27 cellular contexts compared by ENCODE assay signal in the genomic region with DNA sequence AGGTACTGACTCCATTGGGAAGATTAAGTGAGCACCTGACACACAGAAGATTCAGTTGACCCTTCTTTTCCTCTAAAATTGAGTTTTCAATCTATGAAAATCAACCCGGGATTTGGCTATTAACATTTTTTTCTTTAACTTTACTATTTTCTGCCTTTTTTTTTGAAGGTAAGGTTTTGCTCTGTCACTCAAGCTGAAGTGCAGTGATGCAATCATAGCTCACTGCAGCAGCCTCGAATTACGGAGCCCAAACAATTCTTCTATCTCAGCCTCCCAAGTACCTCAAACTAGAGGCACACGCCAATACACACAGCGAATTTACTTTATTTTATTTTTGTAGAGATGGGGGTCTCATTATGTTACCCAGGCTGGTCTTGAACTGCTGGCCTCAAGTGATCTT.
"Had no signal": no experiment of that assay in that cellular context is flagged by ENCODE, and none has a peak within 500 bp of the region (broad histone marks: within the 10 kb centered on the region; RNA-seq: fewer than 3 reads in every experiment).

No MANE protein-coding gene starts in this region.

- H3K27me3 ChIP-seq: adrenal gland, body of pancreas had no signal

- H3K4me3 ChIP-seq: adrenal gland, body of pancreas had no signal

- FAIRE-seq: bronchial epithelial cell had no signal

- H3K4me3 Mint-ChIP-seq: activated naive CD8-positive, alpha-beta T cell treated with anti-CD3 and anti-CD28 coated beads, Interleukin-2, amount 10 ng/mL, durations not matched to agents 7 days and 5 days; T-helper 17 cell; WTC11 had no signal

- H3K36me3 Mint-ChIP-seq: activated naive CD8-positive, alpha-beta T cell treated with anti-CD3 and anti-CD28 coated beads, Interleukin-2, amount 10 ng/mL, durations not matched to agents 7 days and 5 days; WTC11 had no signal

- H3K9me3 Mint-ChIP-seq: activated naive CD8-positive, alpha-beta T cell treated with anti-CD3 and anti-CD28 coated beads, Interleukin-2, amount 10 ng/mL, durations not matched to agents 7 days and 5 days; activated T-helper 2 cell treated with anti-CD3 and anti-CD28 coated beads, Interferon-gamma antibody, Interleukin-2, Interleukin-4, amounts not matched to agents 10 μg/mL and 5 μg/mL and 100 μg/mL, durations not matched to agents 14 hours and 24 hours and 36 hours; WTC11 had no signal

- H3K9me3 ChIP-seq: adrenal gland, body of pancreas had no signal

- H3K4me1 Mint-ChIP-seq: T-helper 17 cell had no signal

- H3K36me3 ChIP-seq: adrenal gland had no signal

- ATAC-seq: body of pancreas, T-helper 17 cell had no signal

- DNase-seq: activated CD4-positive, alpha-beta T cell treated with anti-CD3 and anti-CD28 coated beads for 48 hours; activated CD4-positive, alpha-beta T cell treated with anti-CD3 and anti-CD28 coated beads, Interleukin-2, amount 50 U/mL, for 4 hours; activated CD4-positive, CD25-positive, alpha-beta regulatory T cell treated with anti-CD3 and anti-CD28 coated beads, Interleukin-2, amount 50 U/mL, for 72 hours; activated naive CD4-positive, alpha-beta T cell treated with anti-CD3 and anti-CD28 coated beads, Interleukin-2, amount 50 U/mL, for 16 hours; activated naive CD8-positive, alpha-beta T cell treated with anti-CD3 and anti-CD28 coated beads, Interleukin-2, amount 10 ng/mL, durations not matched to agents 7 days and 5 days; activated T-cell treated with anti-CD3 and anti-CD28 coated beads for 4 hours; activated T-cell treated with anti-CD3 and anti-CD28 coated beads, Interleukin-2, amount 50 U/mL, for 48 hours; adrenal gland; anterior cingulate cortex; body of pancreas; central memory CD4-positive, alpha-beta T cell; Kasumi-1; KBM-7; NCI-H1092; NCI-H1417; NCI-H1930; NCI-H2171; NCI-H345; NCI-H510A; NCI-H526 treated with DMSO at 0.1 percent for 48 hours; NCI-H82; SIG-M5; T-helper 17 cell; T-helper 9 cell had no signal

- H3K27ac Mint-ChIP-seq: activated naive CD8-positive, alpha-beta T cell treated with anti-CD3 and anti-CD28 coated beads, Interleukin-2, amount 10 ng/mL, durations not matched to agents 7 days and 5 days; activated T-helper 2 cell treated with anti-CD3 and anti-CD28 coated beads, Interferon-gamma antibody, Interleukin-2, Interleukin-4, amounts not matched to agents 10 μg/mL and 5 μg/mL and 100 μg/mL, durations not matched to agents 14 hours and 24 hours and 36 hours; T-helper 17 cell; WTC11 had no signal

- H3K27ac ChIP-seq: body of pancreas had no signal
